In the genomic region with DNA sequence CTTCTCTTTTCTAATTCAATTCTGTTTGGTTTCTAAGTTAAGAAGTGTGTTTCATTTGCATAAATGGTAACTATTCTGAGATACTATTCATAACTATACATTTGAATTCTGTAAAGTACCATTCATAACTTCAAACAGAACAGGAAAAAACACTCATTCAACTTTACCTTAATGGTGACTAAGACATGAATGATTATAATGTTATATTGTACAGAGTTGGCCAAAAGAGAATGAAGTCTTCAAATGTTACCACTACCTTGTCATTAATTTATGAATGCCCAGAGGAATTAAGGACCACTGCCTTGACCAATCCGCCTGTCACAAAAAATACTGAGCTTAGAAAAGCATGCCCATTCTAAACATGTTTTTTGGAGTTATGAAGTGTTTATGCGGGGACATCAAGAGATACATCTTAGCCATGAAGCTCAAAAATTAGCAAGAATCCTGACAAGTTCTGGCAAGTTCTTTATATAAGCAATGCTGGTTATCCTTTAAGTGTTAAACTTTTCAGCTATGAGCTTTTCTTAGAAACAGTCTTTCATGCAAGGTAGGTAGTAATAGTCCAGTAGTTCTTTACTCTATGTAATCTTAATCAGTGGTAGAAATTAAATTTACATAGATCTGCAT, we compare ENCODE assay signal across 14 cellular contexts. TPM values are rescaled to one million over a fixed set of nuclear protein-coding genes. Genes with fewer than 3 reads are reported as not detected.
DNase-seq lines count a peak whose midpoint lies in the region; ATAC-seq and TF ChIP-seq lines count a peak whose summit lies in the region.
"Had no signal": no experiment of that assay in that cellular context is flagged by ENCODE, and none has a peak within 500 bp of the region (broad histone marks: within the 10 kb centered on the region; RNA-seq: fewer than 3 reads in every experiment).

No MANE protein-coding gene starts in this region.

- H3K4me2 ChIP-seq in OCI-LY1 (ENCODE audit: low read length) = peak overlapping the region; percentile 58

- H3K36me3 Mint-ChIP-seq in CD8-positive, alpha-beta memory T cell = peaks cover 0 to 26% (median 4%) of the 10 kb centered on the region in 3 donors
- H3K36me3 Mint-ChIP-seq in immature natural killer cell = no peaks in the 10 kb centered on the region

- peak overlapping the region in 6 of 8 donors; percentile 42 to 73 (median 62) for H3K27ac Mint-ChIP-seq in CD8-positive, alpha-beta memory T cell
- H3K27ac Mint-ChIP-seq in immature natural killer cell = peak overlapping the region in 4 of 6 donors; percentile 34 to 76 (median 47)

- peaks cover 40 to 76% (median 49%) of the 10 kb centered on the region in 3 donors for H3K4me1 Mint-ChIP-seq in CD8-positive, alpha-beta memory T cell
- H3K4me1 Mint-ChIP-seq in immature natural killer cell = peaks cover 42 to 62% of the 10 kb centered on the region in 2 donors

- no peaks in the 10 kb centered on the region for H3K9me3 Mint-ChIP-seq in CD8-positive, alpha-beta memory T cell
- no peaks in the 10 kb centered on the region for H3K9me3 Mint-ChIP-seq in immature natural killer cell

- H3K79me2 ChIP-seq in OCI-LY1 (ENCODE audit: insufficient read depth, low read length) = peaks cover 96% of the 10 kb centered on the region

- H3K9ac ChIP-seq in OCI-LY1 (ENCODE audit: low read length) = peak overlapping the region; percentile 42; the same call in 1 of the 2 replicates
- H3K9ac ChIP-seq: parathyroid adenoma had no signal

- H3K4me1 ChIP-seq in CD8-positive, alpha-beta memory T cell (ENCODE audit: insufficient read depth, low read length) = peaks cover 33% of the 10 kb centered on the region
- peaks cover 69% of the 10 kb centered on the region for H3K4me1 ChIP-seq in OCI-LY1 (ENCODE audit: insufficient read depth, low read length, severe bottlenecking)
- H3K4me1 ChIP-seq: parathyroid adenoma, SJSA1 had no signal

- H3K9me3 ChIP-seq in CD8-positive, alpha-beta memory T cell (ENCODE audit: low read length) = no peaks in the 10 kb centered on the region
- H3K9me3 ChIP-seq in OCI-LY1 (ENCODE audit: low read length) = no peaks in the 10 kb centered on the region
- H3K9me3 ChIP-seq: SJSA1, stomach had no signal

- H3K27ac ChIP-seq in CD8-positive, alpha-beta memory T cell (ENCODE audit: low read depth, low read length) = no peak overlapping the region
- H3K27ac ChIP-seq in OCI-LY1 (ENCODE audit: low read depth, low read length, poor library complexity, severe bottlenecking) = peak overlapping the region; percentile 96
- H3K27ac ChIP-seq: parathyroid adenoma, SJSA1 had no signal

- H3K27me3 Mint-ChIP-seq in CD8-positive, alpha-beta memory T cell = no peaks in the 10 kb centered on the region
- H3K27me3 Mint-ChIP-seq in immature natural killer cell (ENCODE audit: low read depth in 3 of 3) = peaks cover 0 to 2% (median 0%) of the 10 kb centered on the region in 3 donors

- ATAC-seq in GM18867 (IDR thresholded peaks at IDR 0.05; ENCODE audit: unreplicated experiment) (peak; percentile 44), GM19455 (IDR thresholded peaks at IDR 0.05; ENCODE audit: unreplicated experiment) (no peak), HG02938 (IDR thresholded peaks at IDR 0.05; ENCODE audit: unreplicated experiment) (no peak)
- ATAC-seq: left ventricle myocardium superior had no signal

- H3K36me3 ChIP-seq in CD8-positive, alpha-beta memory T cell (ENCODE audit: insufficient read depth, low read length) = no peaks in the 10 kb centered on the region
- peaks cover 58% of the 10 kb centered on the region for H3K36me3 ChIP-seq in OCI-LY1 (ENCODE audit: insufficient read depth, low read length)

- no peaks in the 10 kb centered on the region for H3F3A ChIP-seq in OCI-LY1 (ENCODE audit: insufficient read depth, low read length)

- no peak for DNase-seq in CD8-positive, alpha-beta memory T cell
- DNase-seq in immature natural killer cell = no peak
- DNase-seq in midbrain (lab: John Stamatoyannopoulos, UW) = no peak
- DNase-seq in UCSD-AML1 (lab: John Stamatoyannopoulos, UW; ENCODE audit: unreplicated experiment) = no peak
- DNase-seq: left ventricle myocardium superior, NCI-H1436 treated with DMSO at 0.1 percent for 48 hours, NCI-H526, stomach had no signal

- no peak overlapping the region for H3K4me3 ChIP-seq in CD8-positive, alpha-beta memory T cell (ENCODE audit: low read length)
- peak overlapping the region; percentile 17 for H3K4me3 ChIP-seq in OCI-LY1 (ENCODE audit: low read depth, low read length, poor library complexity, severe bottlenecking)
- H3K4me3 ChIP-seq: SJSA1, stomach had no signal

- CTCF ChIA-PET in CD8-positive, alpha-beta memory T cell (lab: Charles Lee) = interaction anchor here (0.9 kb wide), 1 partner anchor 52 kb away, joined by 3 read pairs; no protein-coding TSS in a partner anchor

- no peak overlapping the region for H2AFZ ChIP-seq in OCI-LY1 (ENCODE audit: low read length)
- H2AFZ ChIP-seq: parathyroid adenoma had no signal

- POLR2A ChIA-PET in CD8-positive, alpha-beta memory T cell (lab: Charles Lee) = no interaction called here

- no peak for TF ChIP-seq CTCF in OCI-LY1 (IDR thresholded peaks at IDR 0.05; ENCODE audit: low read length)

- no peak overlapping the region for H3K4me3 Mint-ChIP-seq in CD8-positive, alpha-beta memory T cell
- no peak overlapping the region for H3K4me3 Mint-ChIP-seq in immature natural killer cell

- H3K27me3 ChIP-seq in CD8-positive, alpha-beta memory T cell (ENCODE audit: insufficient read depth, low read length, poor library complexity, severe bottlenecking) = no peaks in the 10 kb centered on the region
- H3K27me3 ChIP-seq in OCI-LY1 (ENCODE audit: insufficient read depth, low read length) = no peaks in the 10 kb centered on the region
- H3K27me3 ChIP-seq: SJSA1, stomach had no signal

- H4K20me1 ChIP-seq in OCI-LY1 (ENCODE audit: insufficient read depth, low read length) = no peaks in the 10 kb centered on the region

- no peaks in the 10 kb centered on the region for H3K9me2 ChIP-seq in OCI-LY1 (ENCODE audit: low read depth, low read length)

RNA-seq across cellular contexts. Expression of gene WASF2, which starts 7.9 kb away (rescaled TPM):
- 100 to 1,000 TPM; 120 to 128 TPM for total RNA-seq in CD8-positive, alpha-beta memory T cell
- 64.1 TPM for polyA plus RNA-seq in CD8-positive, alpha-beta memory T cell
- polyA plus RNA-seq in immature natural killer cell = 10 to 100 TPM; 36.6 to 90.0 (median 39.5) TPM
